ENCODE assay signal across 1 cellular context in genomic region chr19:36051236-36051635, GRCh38.
TF ChIP-seq lines count a peak whose summit lies in the region.

No MANE protein-coding gene starts in this region.

TF ChIP-seq in HepG2, 621 proteins besides CTCF, POLR2A, EP300 and RAD21:
- TF ChIP-seq ZNF709 (CRISPR knock-in tag; IDR thresholded peaks at IDR 0.05) (peak; percentile 85; the same call in 1 of the 2 replicates), CCDC6 (CRISPR knock-in tag; IDR thresholded peaks at IDR 0.05) (no peak), KAT8 (CRISPR knock-in tag; IDR thresholded peaks at IDR 0.05) (peak; percentile 16; the same call in 1 of the 2 replicates), SMAD1 (CRISPR knock-in tag; IDR thresholded peaks at IDR 0.05; ENCODE audit: borderline replicate concordance, low read depth) (peak; percentile 57; the same call in 1 of the 2 replicates), HMGXB4 (CRISPR knock-in tag; IDR thresholded peaks at IDR 0.05; ENCODE audit: borderline replicate concordance in 1 of 2, low read depth in 1 of 2) (peak; percentile 50 to 60; a peak in 3 of 4 replicates), MEIS1 (CRISPR knock-in tag; IDR thresholded peaks at IDR 0.05; ENCODE audit: borderline replicate concordance) (no peak), ERF (CRISPR knock-in tag; IDR thresholded peaks at IDR 0.05) (peak; percentile 26; the same call in 1 of the 2 replicates), MAZ (IDR thresholded peaks at IDR 0.05; ENCODE audit: borderline replicate concordance, low read depth, low read length) (no peak), MAZ (CRISPR knock-in tag; IDR thresholded peaks at IDR 0.05; ENCODE audit: low read depth) (0 out of 2 replicates have a peak, but pooled peaks have one; percentile 33), RFXAP (CRISPR knock-in tag; IDR thresholded peaks at IDR 0.05; ENCODE audit: borderline replicate concordance) (peak; percentile 53; the same call in 1 of the 2 replicates), ZNF205 (CRISPR knock-in tag; IDR thresholded peaks at IDR 0.05) (no peak), STAG1 (CRISPR knock-in tag; IDR thresholded peaks at IDR 0.05) (peak; percentile 61), SAP130 (CRISPR knock-in tag; IDR thresholded peaks at IDR 0.05; ENCODE audit: low read depth) (peak; percentile 40; the same call in 1 of the 2 replicates), HOXA3 (CRISPR knock-in tag; IDR thresholded peaks at IDR 0.05) (0 out of 2 replicates have a peak, but pooled peaks have one; percentile 12), ETV5 (CRISPR knock-in tag; IDR thresholded peaks at IDR 0.05; ENCODE audit: borderline replicate concordance) (0 out of 2 replicates have a peak, but pooled peaks have one; percentile 16), TFDP2 (CRISPR knock-in tag; IDR thresholded peaks at IDR 0.05) (no peak), KDM2A (CRISPR knock-in tag; IDR thresholded peaks at IDR 0.05; ENCODE audit: borderline replicate concordance, low read depth) (peak; percentile 32; the same call in 1 of the 2 replicates), SMC3 (IDR thresholded peaks at IDR 0.05; ENCODE audit: low read length) (peak; percentile 73), MIER3 (CRISPR knock-in tag; IDR thresholded peaks at IDR 0.05; ENCODE audit: borderline replicate concordance) (no peak), XRCC5 (optimal IDR thresholded peaks at IDR 0.05; ENCODE audit: low read length) (peak; percentile 61)
- TF ChIP-seq, protein P1, sequence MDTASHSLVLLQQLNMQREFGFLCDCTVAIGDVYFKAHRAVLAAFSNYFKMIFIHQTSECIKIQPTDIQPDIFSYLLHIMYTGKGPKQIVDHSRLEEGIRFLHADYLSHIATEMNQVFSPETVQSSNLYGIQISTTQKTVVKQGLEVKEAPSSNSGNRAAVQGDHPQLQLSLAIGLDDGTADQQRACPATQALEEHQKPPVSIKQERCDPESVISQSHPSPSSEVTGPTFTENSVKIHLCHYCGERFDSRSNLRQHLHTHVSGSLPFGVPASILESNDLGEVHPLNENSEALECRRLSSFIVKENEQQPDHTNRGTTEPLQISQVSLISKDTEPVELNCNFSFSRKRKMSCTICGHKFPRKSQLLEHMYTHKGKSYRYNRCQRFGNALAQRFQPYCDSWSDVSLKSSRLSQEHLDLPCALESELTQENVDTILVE (CRISPR knock-in tag; IDR thresholded peaks at IDR 0.05), result no peak
- TF ChIP-seq, protein P2, sequence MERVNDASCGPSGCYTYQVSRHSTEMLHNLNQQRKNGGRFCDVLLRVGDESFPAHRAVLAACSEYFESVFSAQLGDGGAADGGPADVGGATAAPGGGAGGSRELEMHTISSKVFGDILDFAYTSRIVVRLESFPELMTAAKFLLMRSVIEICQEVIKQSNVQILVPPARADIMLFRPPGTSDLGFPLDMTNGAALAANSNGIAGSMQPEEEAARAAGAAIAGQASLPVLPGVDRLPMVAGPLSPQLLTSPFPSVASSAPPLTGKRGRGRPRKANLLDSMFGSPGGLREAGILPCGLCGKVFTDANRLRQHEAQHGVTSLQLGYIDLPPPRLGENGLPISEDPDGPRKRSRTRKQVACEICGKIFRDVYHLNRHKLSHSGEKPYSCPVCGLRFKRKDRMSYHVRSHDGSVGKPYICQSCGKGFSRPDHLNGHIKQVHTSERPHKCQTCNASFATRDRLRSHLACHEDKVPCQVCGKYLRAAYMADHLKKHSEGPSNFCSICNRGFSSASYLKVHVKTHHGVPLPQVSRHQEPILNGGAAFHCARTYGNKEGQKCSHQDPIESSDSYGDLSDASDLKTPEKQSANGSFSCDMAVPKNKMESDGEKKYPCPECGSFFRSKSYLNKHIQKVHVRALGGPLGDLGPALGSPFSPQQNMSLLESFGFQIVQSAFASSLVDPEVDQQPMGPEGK (CRISPR knock-in tag; IDR thresholded peaks at IDR 0.05), result 0 out of 2 replicates have a peak, but pooled peaks have one; percentile 12
